Comparison of ENCODE assay signal across 9 cellular contexts in genomic region chr12:121748571-121749265, GRCh38. TPM values are rescaled to one million over a fixed set of nuclear protein-coding genes. Genes with fewer than 3 reads are reported as not detected.
DNase-seq lines count a peak whose midpoint lies in the region; ATAC-seq and TF ChIP-seq lines count a peak whose summit lies in the region.
"Had no signal": no experiment of that assay in that cellular context is flagged by ENCODE, and none has a peak within 500 bp of the region (broad histone marks: within the 10 kb centered on the region; RNA-seq: fewer than 3 reads in every experiment).

No MANE protein-coding gene starts in this region.

- H3K4me3 ChIP-seq in CD4-positive, CD25-positive, alpha-beta regulatory T cell (ENCODE audit: low read depth, low read length), result no peak overlapping the region
- H3K4me3 ChIP-seq in heart right ventricle (no peak overlapping the region), stomach smooth muscle (ENCODE audit: low read length in 2 of 2) (no peak overlapping the region)

- H3K4me1 Mint-ChIP-seq in CD4-positive, CD25-positive, alpha-beta regulatory T cell, result peaks cover 0 to 7% (median 3%) of the 10 kb centered on the region in 4 donors

- no peaks in the 10 kb centered on the region for H3K36me3 ChIP-seq in CD4-positive, CD25-positive, alpha-beta regulatory T cell (ENCODE audit: control insufficient read depth, insufficient read depth, low read length)
- H3K36me3 ChIP-seq in heart right ventricle (peaks cover 0 to 41% (median 0%) of the 10 kb centered on the region in 9 donors), stomach smooth muscle (ENCODE audit: control insufficient read depth in 2 of 2, insufficient read depth in 2 of 2, low read length in 2 of 2) (peaks cover 7 to 14% of the 10 kb centered on the region in 2 donors)

- peaks cover 5% of the 10 kb centered on the region for H3K4me1 ChIP-seq in CD4-positive, CD25-positive, alpha-beta regulatory T cell (ENCODE audit: control insufficient read depth, insufficient read depth, low read length, poor library complexity, severe bottlenecking)
- H3K4me1 ChIP-seq in heart right ventricle, result peaks cover 0 to 18% (median 7%) of the 10 kb centered on the region in 9 donors
- peaks cover 5% of the 10 kb centered on the region for H3K4me1 ChIP-seq in stomach smooth muscle (ENCODE audit: control insufficient read depth, insufficient read depth, low read length)

- peak in 1 of 3 donors; percentile 12 for DNase-seq in CD4-positive, CD25-positive, alpha-beta regulatory T cell
- DNase-seq in activated CD4-positive, alpha-beta T cell treated with anti-CD3 and anti-CD28 coated beads, Interleukin-2, amount 50 U/mL, for 48 hours, result peak; percentile 19 to 23
- DNase-seq in heart right ventricle, result peak in 1 of 2 donors; percentile 26
- DNase-seq in SKM-1 treated with dmso at 0.1 percent for 144 hours (lab: John Stamatoyannopoulos, UW; ENCODE audit: unreplicated experiment), result no peak
- DNase-seq in NCI-H2171 treated with DMSO at 0.1 percent for 48 hours (lab: John Stamatoyannopoulos, UW), result no peak

- no peak overlapping the region for H3K27ac ChIP-seq in CD4-positive, CD25-positive, alpha-beta regulatory T cell (ENCODE audit: insufficient read depth, low read length, poor library complexity, severe bottlenecking)
- H3K27ac ChIP-seq in heart right ventricle, result peak overlapping the region in 5 of 10 donors; percentile 19 to 47 (median 34)
- H3K27ac ChIP-seq in stomach smooth muscle (ENCODE audit: low read length), result peak overlapping the region; percentile 6
- H3K27ac ChIP-seq: HL-60 had no signal

- H3K27ac Mint-ChIP-seq in CD4-positive, CD25-positive, alpha-beta regulatory T cell, result peak overlapping the region; percentile 34 to 76 (median 70)

- no peak for TF ChIP-seq CTCF in heart right ventricle (IDR thresholded peaks at IDR 0.05)

- no peaks in the 10 kb centered on the region for H3K27me3 ChIP-seq in CD4-positive, CD25-positive, alpha-beta regulatory T cell (ENCODE audit: control insufficient read depth, insufficient read depth, low read length)
- H3K27me3 ChIP-seq in heart right ventricle (no peaks in the 10 kb centered on the region), stomach smooth muscle (ENCODE audit: control insufficient read depth in 1 of 2, insufficient read depth in 2 of 2, low read length in 2 of 2) (no peaks in the 10 kb centered on the region)

- WGBS in heart right ventricle, 2 donors, result 43 to 47% methylated on average over 17 of the region's 17 CpGs

- H3K9me3 Mint-ChIP-seq in CD4-positive, CD25-positive, alpha-beta regulatory T cell, result peaks cover 0 to 1% (median 0%) of the 10 kb centered on the region in 7 donors

- peaks cover 3% of the 10 kb centered on the region for H3K36me3 Mint-ChIP-seq in CD4-positive, CD25-positive, alpha-beta regulatory T cell

- no peak overlapping the region for H3K4me3 Mint-ChIP-seq in CD4-positive, CD25-positive, alpha-beta regulatory T cell

- H3K9ac ChIP-seq in stomach smooth muscle (ENCODE audit: low read length in 2 of 2), result peak overlapping the region in 1 of 2 donors; percentile 32

- no peaks in the 10 kb centered on the region for H3K9me3 ChIP-seq in CD4-positive, CD25-positive, alpha-beta regulatory T cell (ENCODE audit: control insufficient read depth in 2 of 2, low read length in 2 of 2)
- H3K9me3 ChIP-seq in heart right ventricle (no peaks in the 10 kb centered on the region), stomach smooth muscle (ENCODE audit: control insufficient read depth in 2 of 2, low read length in 2 of 2) (no peaks in the 10 kb centered on the region)

- peak; percentile 63 to 69 for ATAC-seq in CD4-positive, CD25-positive, alpha-beta regulatory T cell (ENCODE audit: low read depth in 2 of 2)
- ATAC-seq in HG03439 (IDR thresholded peaks at IDR 0.05; ENCODE audit: unreplicated experiment) (peak; percentile 73), heart right ventricle (peak in 6 of 8 donors; percentile 60 to 94 (median 80)), HG02884 (IDR thresholded peaks at IDR 0.05; ENCODE audit: unreplicated experiment) (no peak)

- no peaks in the 10 kb centered on the region for H3K27me3 Mint-ChIP-seq in CD4-positive, CD25-positive, alpha-beta regulatory T cell

- intact Hi-C loops in heart right ventricle (cut with DNase I), result no loop called here

RNA-seq across cellular contexts. Expression of gene TMEM120B, which starts 36.2 kb away (rescaled TPM):
- 7.5 TPM for total RNA-seq in CD4-positive, CD25-positive, alpha-beta regulatory T cell
- polyA plus RNA-seq in CD4-positive, CD25-positive, alpha-beta regulatory T cell, result 1 to 10 TPM; 2.6 to 4.5 (median 2.7) TPM
- 10 to 100 TPM in 2 of 10 donors, 1 to 10 TPM in 8; 5.3 to 12.3 (median 7.3) TPM for total RNA-seq in heart right ventricle
- 10 to 100 TPM in 1 of 2 donors, 1 to 10 TPM in 1; 7.7 to 12.7 TPM for polyA plus RNA-seq in heart right ventricle

RNA-seq across cellular contexts. Expression of gene RHOF, which starts 44.8 kb away (rescaled TPM):
- total RNA-seq in CD4-positive, CD25-positive, alpha-beta regulatory T cell, result 149 TPM
- polyA plus RNA-seq in CD4-positive, CD25-positive, alpha-beta regulatory T cell, result 100 to 1,000 TPM in 1 of 4 donors, 10 to 100 TPM in 3; 80.4 to 100 (median 92.0) TPM
- 10 to 100 TPM; 19.8 to 45.6 (median 27.2) TPM for total RNA-seq in heart right ventricle
- 10 to 100 TPM; 16.5 to 16.6 TPM for polyA plus RNA-seq in heart right ventricle

RNA-seq across cellular contexts. Expression of gene SETD1B, which starts 55.1 kb away (rescaled TPM):
- 118 TPM for total RNA-seq in CD4-positive, CD25-positive, alpha-beta regulatory T cell
- polyA plus RNA-seq in CD4-positive, CD25-positive, alpha-beta regulatory T cell, result 1 to 10 TPM; 1.2 to 2.0 (median 1.5) TPM
- total RNA-seq in heart right ventricle, result 10 to 100 TPM; 10.3 to 14.8 (median 11.2) TPM
- 10 to 100 TPM in 1 of 2 donors, 1 to 10 TPM in 1; 2.8 to 11.9 TPM for polyA plus RNA-seq in heart right ventricle

Comparison
In these comparisons a context has a peak if more than half of its experiments do, and no peak if none do; other contexts are left out.
1. DNase-seq: peak in activated CD4-positive, alpha-beta T cell treated with anti-CD3 and anti-CD28 coated beads, Interleukin-2, amount 50 U/mL, for 48 hours (2 of 2); none in SKM-1 treated with dmso at 0.1 percent for 144 hours (single experiment) and NCI-H2171 treated with DMSO at 0.1 percent for 48 hours (single experiment).